Comparison of ENCODE assay signal across 27 cellular contexts in genomic region chr5:154241021-154241420, GRCh38.
"Had no signal": no experiment of that assay in that cellular context is flagged by ENCODE, and none has a peak within 500 bp of the region (broad histone marks: within the 10 kb centered on the region; RNA-seq: fewer than 3 reads in every experiment).

No MANE protein-coding gene starts in this region.

- ATAC-seq: activated CD4-positive, CD25-positive, alpha-beta regulatory T cell treated with anti-CD3 and anti-CD28 coated beads, Interleukin-2, amount 50 U/mL, for 24 hours; activated CD8-positive, alpha-beta T cell treated with anti-CD3 and anti-CD28 coated beads, Interleukin-2, amount 10 ng/mL, durations not matched to agents 7 days and 5 days; esophagus mucosa; stimulated activated naive CD8-positive, alpha-beta T cell treated with anti-CD3 and anti-CD28 coated beads, Interleukin-15, Interleukin-2, amounts not matched to agents 100 U/mL and 50 U/mL, for 24 hours had no signal

- DNase-seq: activated CD4-positive, alpha-beta T cell treated with anti-CD3 and anti-CD28 coated beads, Interleukin-2, amount 10 ng/mL, durations not matched to agents 7 days and 5 days; activated CD8-positive, alpha-beta T cell treated with anti-CD3 and anti-CD28 coated beads, Interleukin-2, amount 10 ng/mL, durations not matched to agents 7 days and 5 days; activated gamma-delta T cell; activated naive CD4-positive, alpha-beta T cell treated with anti-CD3 and anti-CD28 coated beads, Interleukin-2, amount 50 U/mL, for 16 hours; anterior cingulate cortex; central memory CD4-positive, alpha-beta T cell; effector memory CD4-positive, alpha-beta T cell; glutamatergic neuron; hippocampal formation; kidney glomerular epithelial cell; left ventricle myocardium inferior; midbrain; nucleus accumbens; retina; sigmoid colon; spleen; stimulated activated CD4-positive, alpha-beta T cell treated with anti-CD3 and anti-CD28 coated beads, Interleukin-4, amount 100 ng/mL, for 24 hours; stimulated activated naive CD8-positive, alpha-beta T cell treated with anti-CD3 and anti-CD28 coated beads, Interleukin-15, Interleukin-2, amounts not matched to agents 100 U/mL and 50 U/mL, for 24 hours; tibial artery had no signal

- H3K4me3 Mint-ChIP-seq: activated CD4-positive, alpha-beta T cell treated with anti-CD3 and anti-CD28 coated beads, Interleukin-2, amount 10 ng/mL, durations not matched to agents 7 days and 5 days; activated CD8-positive, alpha-beta T cell treated with anti-CD3 and anti-CD28 coated beads, Interleukin-2, amount 10 ng/mL, durations not matched to agents 7 days and 5 days; activated T-helper 1 cell treated with anti-CD3 and anti-CD28 coated beads, Interleukin-12 subunit alpha, Interleukin-12 subunit beta, Interleukin-2, Interleukin-4 antibody, amounts not matched to agents 30 ng/mL and 10 ng/mL and 1 ng/mL, durations not matched to agents 14 hours and 24 hours and 36 hours; nephron had no signal

- H3K27ac ChIP-seq: left ventricle myocardium inferior, sigmoid colon, tibial artery, VCaP had no signal

- H3K4me3 ChIP-seq: left ventricle myocardium inferior, sigmoid colon, spleen, tibial artery had no signal

- H3K9me3 Mint-ChIP-seq: activated T-helper 1 cell treated with anti-CD3 and anti-CD28 coated beads, Interleukin-12 subunit alpha, Interleukin-12 subunit beta, Interleukin-2, Interleukin-4 antibody, amounts not matched to agents 30 ng/mL and 10 ng/mL and 1 ng/mL, durations not matched to agents 14 hours and 24 hours and 36 hours had no signal

- H3K27ac Mint-ChIP-seq: activated CD4-positive, alpha-beta T cell treated with anti-CD3 and anti-CD28 coated beads, Interleukin-2, amount 10 ng/mL, durations not matched to agents 7 days and 5 days; activated CD8-positive, alpha-beta T cell treated with anti-CD3 and anti-CD28 coated beads, Interleukin-2, amount 10 ng/mL, durations not matched to agents 7 days and 5 days; activated T-helper 1 cell treated with anti-CD3 and anti-CD28 coated beads, Interleukin-12 subunit alpha, Interleukin-12 subunit beta, Interleukin-2, Interleukin-4 antibody, amounts not matched to agents 30 ng/mL and 10 ng/mL and 1 ng/mL, durations not matched to agents 14 hours and 24 hours and 36 hours; nephron had no signal

- H3K27me3 ChIP-seq: sigmoid colon, spleen, tibial artery had no signal

- H3K9me3 ChIP-seq: left ventricle myocardium inferior, sigmoid colon, spleen, tibial artery had no signal

- H3K27me3 Mint-ChIP-seq: activated CD4-positive, alpha-beta T cell treated with anti-CD3 and anti-CD28 coated beads, Interleukin-2, amount 10 ng/mL, durations not matched to agents 7 days and 5 days had no signal

- H3K36me3 ChIP-seq: left ventricle myocardium inferior, sigmoid colon, tibial artery had no signal

- FAIRE-seq: colon, endothelial cell of umbilical vein, frontal cortex had no signal
